ENCODE assay signal across 1 cellular context in the genomic region with DNA sequence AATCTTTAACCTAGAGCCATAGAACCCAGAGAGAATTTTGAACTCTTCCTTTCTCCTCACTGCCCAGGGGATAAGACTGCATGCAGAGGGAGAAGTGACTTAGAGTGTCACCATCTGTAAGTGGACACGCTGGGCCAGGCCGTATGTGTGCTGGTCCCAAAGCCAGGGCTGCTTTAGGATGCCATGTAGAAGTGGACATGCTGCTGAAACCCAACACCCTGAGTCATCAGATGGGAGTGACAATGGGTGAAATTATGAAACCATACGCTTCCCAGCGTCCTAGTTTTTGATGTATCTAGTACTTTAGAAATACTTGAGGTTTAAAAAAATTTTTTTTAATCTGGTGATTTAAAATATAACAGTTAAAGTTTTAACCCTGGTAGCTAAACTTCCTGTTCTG.
TF ChIP-seq lines count a peak whose summit lies in the region.

No MANE protein-coding gene starts in this region.

TF ChIP-seq in HCT116, 20 proteins besides CTCF, POLR2A, EP300 and RAD21 (continued from another document):
- TF ChIP-seq, protein P1, sequence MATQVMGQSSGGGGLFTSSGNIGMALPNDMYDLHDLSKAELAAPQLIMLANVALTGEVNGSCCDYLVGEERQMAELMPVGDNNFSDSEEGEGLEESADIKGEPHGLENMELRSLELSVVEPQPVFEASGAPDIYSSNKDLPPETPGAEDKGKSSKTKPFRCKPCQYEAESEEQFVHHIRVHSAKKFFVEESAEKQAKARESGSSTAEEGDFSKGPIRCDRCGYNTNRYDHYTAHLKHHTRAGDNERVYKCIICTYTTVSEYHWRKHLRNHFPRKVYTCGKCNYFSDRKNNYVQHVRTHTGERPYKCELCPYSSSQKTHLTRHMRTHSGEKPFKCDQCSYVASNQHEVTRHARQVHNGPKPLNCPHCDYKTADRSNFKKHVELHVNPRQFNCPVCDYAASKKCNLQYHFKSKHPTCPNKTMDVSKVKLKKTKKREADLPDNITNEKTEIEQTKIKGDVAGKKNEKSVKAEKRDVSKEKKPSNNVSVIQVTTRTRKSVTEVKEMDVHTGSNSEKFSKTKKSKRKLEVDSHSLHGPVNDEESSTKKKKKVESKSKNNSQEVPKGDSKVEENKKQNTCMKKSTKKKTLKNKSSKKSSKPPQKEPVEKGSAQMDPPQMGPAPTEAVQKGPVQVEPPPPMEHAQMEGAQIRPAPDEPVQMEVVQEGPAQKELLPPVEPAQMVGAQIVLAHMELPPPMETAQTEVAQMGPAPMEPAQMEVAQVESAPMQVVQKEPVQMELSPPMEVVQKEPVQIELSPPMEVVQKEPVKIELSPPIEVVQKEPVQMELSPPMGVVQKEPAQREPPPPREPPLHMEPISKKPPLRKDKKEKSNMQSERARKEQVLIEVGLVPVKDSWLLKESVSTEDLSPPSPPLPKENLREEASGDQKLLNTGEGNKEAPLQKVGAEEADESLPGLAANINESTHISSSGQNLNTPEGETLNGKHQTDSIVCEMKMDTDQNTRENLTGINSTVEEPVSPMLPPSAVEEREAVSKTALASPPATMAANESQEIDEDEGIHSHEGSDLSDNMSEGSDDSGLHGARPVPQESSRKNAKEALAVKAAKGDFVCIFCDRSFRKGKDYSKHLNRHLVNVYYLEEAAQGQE (IDR thresholded peaks at IDR 0.05; ENCODE audit: low read depth) = no peak
